In the genomic region with DNA sequence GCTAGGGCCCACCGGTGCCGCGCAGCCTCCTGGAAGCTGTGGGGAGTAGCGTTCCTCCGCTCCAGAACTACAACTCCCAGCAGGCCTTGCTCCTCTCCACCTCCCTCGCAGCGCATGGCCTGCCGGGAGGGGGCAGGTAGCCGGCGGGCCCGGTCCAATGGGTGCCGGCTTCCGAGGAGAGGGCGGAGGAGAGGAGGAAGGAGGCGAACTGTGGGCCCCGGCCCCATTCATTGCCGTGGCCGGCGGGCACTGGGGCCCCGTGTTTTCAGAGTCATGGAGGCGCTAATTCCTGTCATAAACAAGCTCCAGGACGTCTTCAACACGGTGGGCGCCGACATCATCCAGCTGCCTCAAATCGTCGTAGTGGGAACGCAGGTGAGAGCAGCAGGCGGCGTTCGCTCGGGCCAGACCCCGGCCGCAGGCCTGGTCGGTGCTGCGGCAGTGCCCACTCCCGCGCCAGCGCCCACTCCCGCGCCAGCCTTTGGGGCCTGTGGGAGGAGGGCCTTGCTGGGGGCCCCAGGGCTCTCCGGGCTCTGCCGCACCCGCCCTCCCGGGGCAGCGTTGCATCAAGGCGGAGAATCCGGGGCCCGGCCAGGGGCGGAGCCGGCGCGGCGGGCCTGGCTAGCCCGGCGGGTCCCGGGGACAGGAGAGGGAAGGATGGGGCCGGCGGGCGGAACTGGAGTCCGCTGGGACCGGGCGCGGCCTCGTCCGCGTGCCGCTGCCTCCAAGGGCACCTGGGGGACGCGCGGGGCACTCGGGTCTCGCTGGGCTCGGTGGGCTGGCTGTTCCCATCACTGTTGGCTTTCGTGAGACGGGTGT, we compare ENCODE assay signal across 1 cellular context.
TF ChIP-seq lines count a peak whose summit lies in the region.

DNM1L (plus strand) TSS at position 211 of the 819 bp plus-strand sequence; CDS start at position 274, 63 bp downstream.

TF ChIP-seq in HepG2, 621 proteins besides CTCF, POLR2A, EP300 and RAD21 (continued from another document and continues in another):
- TF ChIP-seq, protein P1, sequence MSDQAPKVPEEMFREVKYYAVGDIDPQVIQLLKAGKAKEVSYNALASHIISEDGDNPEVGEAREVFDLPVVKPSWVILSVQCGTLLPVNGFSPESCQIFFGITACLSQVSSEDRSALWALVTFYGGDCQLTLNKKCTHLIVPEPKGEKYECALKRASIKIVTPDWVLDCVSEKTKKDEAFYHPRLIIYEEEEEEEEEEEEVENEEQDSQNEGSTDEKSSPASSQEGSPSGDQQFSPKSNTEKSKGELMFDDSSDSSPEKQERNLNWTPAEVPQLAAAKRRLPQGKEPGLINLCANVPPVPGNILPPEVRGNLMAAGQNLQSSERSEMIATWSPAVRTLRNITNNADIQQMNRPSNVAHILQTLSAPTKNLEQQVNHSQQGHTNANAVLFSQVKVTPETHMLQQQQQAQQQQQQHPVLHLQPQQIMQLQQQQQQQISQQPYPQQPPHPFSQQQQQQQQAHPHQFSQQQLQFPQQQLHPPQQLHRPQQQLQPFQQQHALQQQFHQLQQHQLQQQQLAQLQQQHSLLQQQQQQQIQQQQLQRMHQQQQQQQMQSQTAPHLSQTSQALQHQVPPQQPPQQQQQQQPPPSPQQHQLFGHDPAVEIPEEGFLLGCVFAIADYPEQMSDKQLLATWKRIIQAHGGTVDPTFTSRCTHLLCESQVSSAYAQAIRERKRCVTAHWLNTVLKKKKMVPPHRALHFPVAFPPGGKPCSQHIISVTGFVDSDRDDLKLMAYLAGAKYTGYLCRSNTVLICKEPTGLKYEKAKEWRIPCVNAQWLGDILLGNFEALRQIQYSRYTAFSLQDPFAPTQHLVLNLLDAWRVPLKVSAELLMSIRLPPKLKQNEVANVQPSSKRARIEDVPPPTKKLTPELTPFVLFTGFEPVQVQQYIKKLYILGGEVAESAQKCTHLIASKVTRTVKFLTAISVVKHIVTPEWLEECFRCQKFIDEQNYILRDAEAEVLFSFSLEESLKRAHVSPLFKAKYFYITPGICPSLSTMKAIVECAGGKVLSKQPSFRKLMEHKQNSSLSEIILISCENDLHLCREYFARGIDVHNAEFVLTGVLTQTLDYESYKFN (CRISPR knock-in tag; conservative IDR thresholded peaks at IDR 0.05), result peak; percentile 61
- TF ChIP-seq, protein P2, sequence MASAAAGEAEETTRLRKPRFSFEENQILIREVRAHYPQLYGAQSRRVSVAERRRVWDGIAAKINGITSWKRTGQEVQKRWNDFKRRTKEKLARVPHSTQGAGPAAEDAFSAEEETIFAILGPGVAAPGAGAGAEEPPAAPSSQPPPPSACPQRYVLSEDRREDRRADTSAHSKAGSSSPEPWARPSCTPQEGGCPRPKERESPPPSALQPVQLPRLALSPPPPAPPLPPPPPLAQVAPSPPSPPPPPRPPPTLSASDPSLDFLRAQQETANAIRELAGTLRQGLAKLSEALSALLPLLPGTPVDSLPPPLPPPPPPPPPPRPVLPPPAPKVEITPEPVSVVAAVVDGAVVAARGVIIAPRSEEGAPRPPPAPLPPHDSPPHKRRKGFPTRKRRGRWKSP (CRISPR knock-in tag; IDR thresholded peaks at IDR 0.05), result peak; percentile 71
- peak; percentile 66; the same call in 1 of the 2 replicates for TF ChIP-seq CCDC6 (CRISPR knock-in tag; IDR thresholded peaks at IDR 0.05)
- TF ChIP-seq HOMEZ (CRISPR knock-in tag; IDR thresholded peaks at IDR 0.05; ENCODE audit: low read depth), result 0 out of 2 replicates have a peak, but pooled peaks have one; percentile 30
- 0 out of 2 replicates have a peak, but pooled peaks have one; percentile 29 for TF ChIP-seq ATF7-NPFF (CRISPR knock-in tag; IDR thresholded peaks at IDR 0.05; ENCODE audit: low read depth)
- TF ChIP-seq, protein P3, sequence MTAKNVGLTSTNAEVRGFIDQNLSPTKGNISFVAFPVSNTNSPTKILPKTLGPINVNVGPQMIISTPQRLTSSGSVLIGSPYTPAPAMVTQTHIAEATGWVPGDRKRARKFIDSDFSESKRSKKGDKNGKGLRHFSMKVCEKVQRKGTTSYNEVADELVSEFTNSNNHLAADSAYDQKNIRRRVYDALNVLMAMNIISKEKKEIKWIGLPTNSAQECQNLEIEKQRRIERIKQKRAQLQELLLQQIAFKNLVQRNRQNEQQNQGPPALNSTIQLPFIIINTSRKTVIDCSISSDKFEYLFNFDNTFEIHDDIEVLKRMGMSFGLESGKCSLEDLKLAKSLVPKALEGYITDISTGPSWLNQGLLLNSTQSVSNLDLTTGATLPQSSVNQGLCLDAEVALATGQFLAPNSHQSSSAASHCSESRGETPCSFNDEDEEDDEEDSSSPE (CRISPR knock-in tag; IDR thresholded peaks at IDR 0.05), result peak; percentile 57; the same call in 1 of the 2 replicates
- TF ChIP-seq, protein P4, sequence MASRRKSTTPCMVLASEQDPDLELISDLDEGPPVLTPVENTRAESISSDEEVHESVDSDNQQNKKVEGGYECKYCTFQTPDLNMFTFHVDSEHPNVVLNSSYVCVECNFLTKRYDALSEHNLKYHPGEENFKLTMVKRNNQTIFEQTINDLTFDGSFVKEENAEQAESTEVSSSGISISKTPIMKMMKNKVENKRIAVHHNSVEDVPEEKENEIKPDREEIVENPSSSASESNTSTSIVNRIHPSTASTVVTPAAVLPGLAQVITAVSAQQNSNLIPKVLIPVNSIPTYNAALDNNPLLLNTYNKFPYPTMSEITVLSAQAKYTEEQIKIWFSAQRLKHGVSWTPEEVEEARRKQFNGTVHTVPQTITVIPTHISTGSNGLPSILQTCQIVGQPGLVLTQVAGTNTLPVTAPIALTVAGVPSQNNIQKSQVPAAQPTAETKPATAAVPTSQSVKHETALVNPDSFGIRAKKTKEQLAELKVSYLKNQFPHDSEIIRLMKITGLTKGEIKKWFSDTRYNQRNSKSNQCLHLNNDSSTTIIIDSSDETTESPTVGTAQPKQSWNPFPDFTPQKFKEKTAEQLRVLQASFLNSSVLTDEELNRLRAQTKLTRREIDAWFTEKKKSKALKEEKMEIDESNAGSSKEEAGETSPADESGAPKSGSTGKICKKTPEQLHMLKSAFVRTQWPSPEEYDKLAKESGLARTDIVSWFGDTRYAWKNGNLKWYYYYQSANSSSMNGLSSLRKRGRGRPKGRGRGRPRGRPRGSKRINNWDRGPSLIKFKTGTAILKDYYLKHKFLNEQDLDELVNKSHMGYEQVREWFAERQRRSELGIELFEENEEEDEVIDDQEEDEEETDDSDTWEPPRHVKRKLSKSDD (CRISPR knock-in tag; IDR thresholded peaks at IDR 0.05; ENCODE audit: low read depth), result 0 out of 2 replicates have a peak, but pooled peaks have one; percentile 19
- TF ChIP-seq, protein P5, sequence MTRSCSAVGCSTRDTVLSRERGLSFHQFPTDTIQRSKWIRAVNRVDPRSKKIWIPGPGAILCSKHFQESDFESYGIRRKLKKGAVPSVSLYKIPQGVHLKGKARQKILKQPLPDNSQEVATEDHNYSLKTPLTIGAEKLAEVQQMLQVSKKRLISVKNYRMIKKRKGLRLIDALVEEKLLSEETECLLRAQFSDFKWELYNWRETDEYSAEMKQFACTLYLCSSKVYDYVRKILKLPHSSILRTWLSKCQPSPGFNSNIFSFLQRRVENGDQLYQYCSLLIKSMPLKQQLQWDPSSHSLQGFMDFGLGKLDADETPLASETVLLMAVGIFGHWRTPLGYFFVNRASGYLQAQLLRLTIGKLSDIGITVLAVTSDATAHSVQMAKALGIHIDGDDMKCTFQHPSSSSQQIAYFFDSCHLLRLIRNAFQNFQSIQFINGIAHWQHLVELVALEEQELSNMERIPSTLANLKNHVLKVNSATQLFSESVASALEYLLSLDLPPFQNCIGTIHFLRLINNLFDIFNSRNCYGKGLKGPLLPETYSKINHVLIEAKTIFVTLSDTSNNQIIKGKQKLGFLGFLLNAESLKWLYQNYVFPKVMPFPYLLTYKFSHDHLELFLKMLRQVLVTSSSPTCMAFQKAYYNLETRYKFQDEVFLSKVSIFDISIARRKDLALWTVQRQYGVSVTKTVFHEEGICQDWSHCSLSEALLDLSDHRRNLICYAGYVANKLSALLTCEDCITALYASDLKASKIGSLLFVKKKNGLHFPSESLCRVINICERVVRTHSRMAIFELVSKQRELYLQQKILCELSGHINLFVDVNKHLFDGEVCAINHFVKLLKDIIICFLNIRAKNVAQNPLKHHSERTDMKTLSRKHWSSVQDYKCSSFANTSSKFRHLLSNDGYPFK (CRISPR knock-in tag; IDR thresholded peaks at IDR 0.05; ENCODE audit: borderline replicate concordance), result peak; percentile 60; the same call in 1 of the 2 replicates
- no peak; the same call in 1 of the 2 replicates for TF ChIP-seq TMF1 (CRISPR knock-in tag; IDR thresholded peaks at IDR 0.05; ENCODE audit: low read depth)
- TF ChIP-seq ZNF558 (CRISPR knock-in tag; IDR thresholded peaks at IDR 0.05; ENCODE audit: borderline replicate concordance), result no peak
- TF ChIP-seq, protein P6, sequence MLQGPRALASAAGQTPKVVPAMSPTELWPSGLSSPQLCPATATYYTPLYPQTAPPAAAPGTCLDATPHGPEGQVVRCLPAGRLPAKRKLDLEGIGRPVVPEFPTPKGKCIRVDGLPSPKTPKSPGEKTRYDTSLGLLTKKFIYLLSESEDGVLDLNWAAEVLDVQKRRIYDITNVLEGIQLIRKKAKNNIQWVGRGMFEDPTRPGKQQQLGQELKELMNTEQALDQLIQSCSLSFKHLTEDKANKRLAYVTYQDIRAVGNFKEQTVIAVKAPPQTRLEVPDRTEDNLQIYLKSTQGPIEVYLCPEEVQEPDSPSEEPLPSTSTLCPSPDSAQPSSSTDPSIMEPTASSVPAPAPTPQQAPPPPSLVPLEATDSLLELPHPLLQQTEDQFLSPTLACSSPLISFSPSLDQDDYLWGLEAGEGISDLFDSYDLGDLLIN (CRISPR knock-in tag; IDR thresholded peaks at IDR 0.05; ENCODE audit: borderline replicate concordance), result 0 out of 2 replicates have a peak, but pooled peaks have one; percentile 32
- TF ChIP-seq EED (CRISPR knock-in tag; IDR thresholded peaks at IDR 0.05), result peak; percentile 49
- TF ChIP-seq MEIS1 (CRISPR knock-in tag; IDR thresholded peaks at IDR 0.05; ENCODE audit: borderline replicate concordance), result peak; percentile 80
- TF ChIP-seq ELF4 (CRISPR knock-in tag; IDR thresholded peaks at IDR 0.05; ENCODE audit: borderline replicate concordance), result peak; percentile 87; the same call in 1 of the 2 replicates
- TF ChIP-seq ZNF792 (CRISPR knock-in tag; IDR thresholded peaks at IDR 0.05), result peak; percentile 14; the same call in 1 of the 2 replicates
- TF ChIP-seq, protein P7, sequence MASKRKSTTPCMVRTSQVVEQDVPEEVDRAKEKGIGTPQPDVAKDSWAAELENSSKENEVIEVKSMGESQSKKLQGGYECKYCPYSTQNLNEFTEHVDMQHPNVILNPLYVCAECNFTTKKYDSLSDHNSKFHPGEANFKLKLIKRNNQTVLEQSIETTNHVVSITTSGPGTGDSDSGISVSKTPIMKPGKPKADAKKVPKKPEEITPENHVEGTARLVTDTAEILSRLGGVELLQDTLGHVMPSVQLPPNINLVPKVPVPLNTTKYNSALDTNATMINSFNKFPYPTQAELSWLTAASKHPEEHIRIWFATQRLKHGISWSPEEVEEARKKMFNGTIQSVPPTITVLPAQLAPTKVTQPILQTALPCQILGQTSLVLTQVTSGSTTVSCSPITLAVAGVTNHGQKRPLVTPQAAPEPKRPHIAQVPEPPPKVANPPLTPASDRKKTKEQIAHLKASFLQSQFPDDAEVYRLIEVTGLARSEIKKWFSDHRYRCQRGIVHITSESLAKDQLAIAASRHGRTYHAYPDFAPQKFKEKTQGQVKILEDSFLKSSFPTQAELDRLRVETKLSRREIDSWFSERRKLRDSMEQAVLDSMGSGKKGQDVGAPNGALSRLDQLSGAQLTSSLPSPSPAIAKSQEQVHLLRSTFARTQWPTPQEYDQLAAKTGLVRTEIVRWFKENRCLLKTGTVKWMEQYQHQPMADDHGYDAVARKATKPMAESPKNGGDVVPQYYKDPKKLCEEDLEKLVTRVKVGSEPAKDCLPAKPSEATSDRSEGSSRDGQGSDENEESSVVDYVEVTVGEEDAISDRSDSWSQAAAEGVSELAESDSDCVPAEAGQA (IDR thresholded peaks at IDR 0.05; ENCODE audit: low read depth), result peak; percentile 72; the same call in 1 of the 2 replicates
- TF ChIP-seq, protein P7 (CRISPR knock-in tag; IDR thresholded peaks at IDR 0.05; ENCODE audit: borderline replicate concordance), result 0 out of 2 replicates have a peak, but pooled peaks have one; percentile 61
- peak; percentile 50 for TF ChIP-seq HES4 (CRISPR knock-in tag; IDR thresholded peaks at IDR 0.05; ENCODE audit: borderline replicate concordance)
- TF ChIP-seq ZNF567 (CRISPR knock-in tag; IDR thresholded peaks at IDR 0.05; ENCODE audit: borderline replicate concordance), result no peak
- TF ChIP-seq TAF1 (CRISPR knock-in tag; IDR thresholded peaks at IDR 0.05), result peak; percentile 95
- TF ChIP-seq ESRRA (CRISPR knock-in tag; IDR thresholded peaks at IDR 0.05; ENCODE audit: low read depth), result peak; percentile 62; the same call in 1 of the 2 replicates
- peak; percentile 99 for TF ChIP-seq THAP11 (CRISPR knock-in tag; IDR thresholded peaks at IDR 0.05)
